ENCODE assay signal across 9 cellular contexts in the genomic region with DNA sequence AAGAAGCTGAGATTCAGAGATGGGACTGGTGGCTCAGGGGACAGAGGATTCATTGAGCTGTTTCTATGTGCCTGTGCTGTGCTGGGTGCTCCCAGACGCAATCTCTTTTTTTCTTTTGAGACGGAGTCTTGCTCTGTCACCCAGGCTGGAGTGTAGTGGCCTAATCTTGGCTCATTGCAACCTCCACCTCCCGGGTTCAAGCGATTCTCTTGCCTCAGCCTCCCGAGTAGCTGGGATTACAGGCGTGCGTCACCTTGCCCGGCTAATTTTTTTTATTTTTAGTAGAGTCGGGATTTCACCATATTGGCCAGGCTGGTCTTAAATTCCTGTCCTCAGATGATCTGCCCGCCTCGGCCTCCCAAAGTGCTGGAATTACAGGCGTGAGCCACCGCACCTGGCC. TPM values are rescaled to one million over a fixed set of nuclear protein-coding genes. Genes with fewer than 3 reads are reported as not detected.
A peak's percentile ranks its signal among the peaks of the same experiment; 100 is the strongest.
DNase-seq lines count a peak whose midpoint lies in the region; ATAC-seq and TF ChIP-seq lines count a peak whose summit lies in the region.
"Not testable (repeated sequence)": the region's sequence is repeated elsewhere in the genome, so short reads cannot be mapped to it uniquely, and the experiment has no call there.
"Had no signal": no experiment of that assay in that cellular context is flagged by ENCODE, and none has a peak within 500 bp of the region (broad histone marks: within the 10 kb centered on the region; RNA-seq: fewer than 3 reads in every experiment).

No MANE protein-coding gene starts in this region.

- dilution Hi-C loops in IMR-90 (cut with HindIII; ENCODE audit: low sequenced_read_pairs, unreplicated experiment): not testable (repeated sequence)

- H3K4me2 ChIP-seq in IMR-90 (ENCODE audit: low read depth, low read length); trophoblast cell (ENCODE audit: low read length): not testable (repeated sequence)

- not testable (repeated sequence) for H3K18ac ChIP-seq in IMR-90 (ENCODE audit: low read depth, low read length); trophoblast cell (ENCODE audit: low read length)

- not testable (repeated sequence) for H3K9me1 ChIP-seq in IMR-90 (ENCODE audit: insufficient read depth, low read length)

- DNase-seq in IMR-90; esophagus muscularis mucosa (ENCODE audit: extremely low spot score); left ventricle myocardium inferior; uterus: not testable (repeated sequence)
- DNase-seq in trophoblast cell: peak; percentile 77 to 84

- not testable (repeated sequence) for TF ChIP-seq RAD21 in IMR-90 (IDR thresholded peaks at IDR 0.05; ENCODE audit: low read length)

- not testable (repeated sequence) for H2BK120ac ChIP-seq in IMR-90 (ENCODE audit: low read depth, low read length); trophoblast cell (ENCODE audit: insufficient read depth, low read length, poor library complexity)

- 100% methylated on average over 3 of the region's 13 CpGs; no CpG with 5 or more reads in 1 of the 2 experiments for WGBS in IMR-90 (ENCODE audit: extremely low coverage in 2 of 2, insufficient read length in 1 of 2), 2 experiments
- 99% methylated on average over 13 of the region's 13 CpGs for WGBS in esophagus muscularis mucosa
- WGBS in trophoblast cell (ENCODE audit: extremely low coverage, insufficient coverage, insufficient read length): no CpG with 5 or more reads among the region's 13 CpGs

- not testable (repeated sequence) for H3K4me3 ChIP-seq in IMR-90 (ENCODE audit: insufficient read depth, low read depth, low read length); esophagus muscularis mucosa; left ventricle myocardium inferior; trophoblast cell (ENCODE audit: low read depth, low read length); uterus

- TF ChIP-seq CTCF in IMR-90 (conservative IDR thresholded peaks at IDR 0.05; ENCODE audit: low read depth, low read length); esophagus muscularis mucosa (IDR thresholded peaks at IDR 0.05); left ventricle myocardium inferior (IDR thresholded peaks at IDR 0.05; ENCODE audit: borderline replicate concordance); uterus (IDR thresholded peaks at IDR 0.05): not testable (repeated sequence)

- not testable (repeated sequence) for H3K23ac ChIP-seq in IMR-90 (ENCODE audit: low read depth, low read length); trophoblast cell (ENCODE audit: low read length)

- not testable (repeated sequence) for H3K79me2 ChIP-seq in trophoblast cell (ENCODE audit: control insufficient read depth, insufficient read depth, low read length, poor library complexity)

- not testable (repeated sequence) for H3K27me3 ChIP-seq in IMR-90 (ENCODE audit: control insufficient read depth, insufficient read depth, low read length); esophagus muscularis mucosa; left ventricle myocardium inferior (ENCODE audit: low read depth); trophoblast cell (ENCODE audit: insufficient read depth, low read length); uterus

- H4K5ac ChIP-seq in IMR-90 (ENCODE audit: low read depth, low read length): not testable (repeated sequence)

- H2AFZ ChIP-seq in IMR-90 (replicated peaks; ENCODE audit: low read length, poor library complexity); trophoblast cell (ENCODE audit: insufficient read depth, low read length, poor library complexity): not testable (repeated sequence)

- not testable (repeated sequence) for H3K4me1 ChIP-seq in IMR-90 (ENCODE audit: control insufficient read depth, insufficient read depth, low read length); trophoblast cell (ENCODE audit: control insufficient read depth in 1 of 2, insufficient read depth in 2 of 2, low read length in 2 of 2)
- H3K4me1 ChIP-seq in esophagus muscularis mucosa (peaks cover 38 to 50% (median 43%) of the 10 kb centered on the region in 4 donors), left ventricle myocardium inferior (peaks cover 62% of the 10 kb centered on the region), uterus (peaks cover 6 to 13% of the 10 kb centered on the region in 2 donors)

- H3K27ac ChIP-seq in IMR-90 (ENCODE audit: insufficient read depth, low read length); trophoblast cell (ENCODE audit: low read depth, low read length): not testable (repeated sequence)
- peak overlapping the region; percentile 48 to 80 (median 66) for H3K27ac ChIP-seq in esophagus muscularis mucosa (replicated peaks in 1 of 4)
- H3K27ac ChIP-seq in left ventricle myocardium inferior (replicated peaks): peak overlapping the region; percentile 28
- H3K27ac ChIP-seq in uterus: peak overlapping the region; percentile 18 to 72

- not testable (repeated sequence) for H4K8ac ChIP-seq in IMR-90 (ENCODE audit: low read depth in 2 of 2, low read length in 2 of 2); trophoblast cell (ENCODE audit: low read depth, low read length)

- in situ Hi-C loops in IMR-90 (cut with MboI; ENCODE audit: low sequenced_read_pairs): not testable (repeated sequence)

- H2BK12ac ChIP-seq in trophoblast cell (ENCODE audit: low read length): not testable (repeated sequence)

- TF ChIP-seq EP300 in esophagus muscularis mucosa (IDR thresholded peaks at IDR 0.05): not testable (repeated sequence)

- not testable (repeated sequence) for ATAC-seq in IMR-90 (ENCODE audit: low read depth)

- intact Hi-C loops in IMR-90 (cut with micrococcal nuclease); esophagus muscularis mucosa (cut with DNase I); left ventricle myocardium inferior (cut with micrococcal nuclease); uterus (cut with DNase I; ENCODE audit: low total_unique reads): not testable (repeated sequence)

- not testable (repeated sequence) for H2BK15ac ChIP-seq in IMR-90 (ENCODE audit: low read depth, low read length)

- not testable (repeated sequence) for H3K14ac ChIP-seq in IMR-90 (replicated peaks; ENCODE audit: low read depth, low read length); trophoblast cell (ENCODE audit: low read length)

- CTCF ChIA-PET in IMR-90 (lab: Yijun Ruan, JAX): not testable (repeated sequence)

- TF ChIP-seq POLR2A in IMR-90 (IDR thresholded peaks at IDR 0.05; ENCODE audit: low read depth, low read length); esophagus muscularis mucosa (IDR thresholded peaks at IDR 0.05; ENCODE audit: low read depth); uterus (IDR thresholded peaks at IDR 0.05): not testable (repeated sequence)

- H4K20me1 ChIP-seq in IMR-90 (ENCODE audit: insufficient read depth, low read length): not testable (repeated sequence)

- H3K9ac ChIP-seq in IMR-90 (ENCODE audit: low read depth, low read length); trophoblast cell (ENCODE audit: low read length): not testable (repeated sequence)

- H3K79me1 ChIP-seq in IMR-90 (ENCODE audit: low read depth in 1 of 2, low read length in 2 of 2); trophoblast cell (ENCODE audit: low read length): not testable (repeated sequence)

- H3K56ac ChIP-seq in IMR-90 (ENCODE audit: extremely low read depth, insufficient read depth, low read length): not testable (repeated sequence)

- H4K12ac ChIP-seq in trophoblast cell (ENCODE audit: low read depth, low read length): not testable (repeated sequence)

- H2AK9ac ChIP-seq in IMR-90 (replicated peaks; ENCODE audit: low read depth, low read length, poor library complexity): not testable (repeated sequence)

- POLR2A ChIA-PET in IMR-90 (lab: Charles Lee; ENCODE audit: unreplicated experiment): not testable (repeated sequence)

- BruUV-seq in IMR-90 (replicated peaks; lab: Mats Ljungman, UMichigan): not testable (repeated sequence)

- not testable (repeated sequence) for H2AK5ac ChIP-seq in IMR-90 (ENCODE audit: low read depth, low read length); trophoblast cell (ENCODE audit: low read length)

- H3K9me3 ChIP-seq in IMR-90 (ENCODE audit: control insufficient read depth, insufficient read depth, low read length); esophagus muscularis mucosa; left ventricle myocardium inferior (replicated peaks); trophoblast cell (ENCODE audit: insufficient read depth, low read depth, low read length); uterus: not testable (repeated sequence)

- H4K91ac ChIP-seq in IMR-90 (ENCODE audit: insufficient read depth, low read depth, low read length): peak overlapping the region; percentile 24; the same call in 1 of the 2 replicates
- H4K91ac ChIP-seq in trophoblast cell (ENCODE audit: low read depth, low read length): not testable (repeated sequence)

- not testable (repeated sequence) for H3K4ac ChIP-seq in IMR-90 (ENCODE audit: low read depth, low read length); trophoblast cell (ENCODE audit: low read depth, low read length)

- H2BK5ac ChIP-seq in IMR-90 (ENCODE audit: low read depth, low read length, poor library complexity, severe bottlenecking); trophoblast cell (ENCODE audit: low read depth, low read length, poor library complexity): not testable (repeated sequence)

- H3K36me3 ChIP-seq in IMR-90 (ENCODE audit: control insufficient read depth, insufficient read depth, low read length); esophagus muscularis mucosa; left ventricle myocardium inferior; trophoblast cell (ENCODE audit: control insufficient read depth in 1 of 2, insufficient read depth in 2 of 2, low read length in 2 of 2); uterus: not testable (repeated sequence)

- H2BK20ac ChIP-seq in IMR-90 (ENCODE audit: low read depth, low read length): not testable (repeated sequence)

RNA-seq across cellular contexts. Expression of a gene that starts 23.9 kb away (rescaled TPM):
- total RNA-seq in IMR-90 (2012; rRNA removed) (37.5 and 44.1 TPM in 2 replicates), esophagus muscularis mucosa (100 to 1,000 TPM; 154 to 287 (median 221) TPM), left ventricle myocardium inferior (298 TPM), uterus (100 to 1,000 TPM in 1 of 4 donors, 10 to 100 TPM in 3; 34.0 to 225 (median 51.7) TPM)
- 362 and 405 TPM in 2 replicates for polyA plus RNA-seq in IMR-90 (2012; rRNA removed)
- 217 and 450 TPM in 2 replicates for polyA plus RNA-seq in IMR-90 (2012; cell fraction: cytosol; rRNA removed)
- polyA plus RNA-seq in IMR-90 (2012; cell fraction: nucleus; rRNA removed; ENCODE audit: low replicate concordance): 98.1 and 215 TPM in 2 replicates
- 155 and 156 TPM in 2 replicates for polyA plus RNA-seq in trophoblast cell (2013)

RNA-seq across cellular contexts. Expression of a gene that starts 32.7 kb away (rescaled TPM):
- total RNA-seq in IMR-90 (2012; rRNA removed) (0.18 TPM in 1 of 2 replicates, not detected in the other), esophagus muscularis mucosa (not detected), left ventricle myocardium inferior (0.38 TPM), uterus (under 1 TPM in 1 of 4 donors, not detected in 3; 0.79 TPM)
- not detected in 2 replicates for polyA plus RNA-seq in IMR-90 (2012; rRNA removed)
- not detected in 2 replicates for polyA plus RNA-seq in IMR-90 (2012; cell fraction: cytosol; rRNA removed)
- polyA plus RNA-seq in IMR-90 (2012; cell fraction: nucleus; rRNA removed; ENCODE audit: low replicate concordance): 0.10 TPM in 1 of 2 replicates, not detected in the other
- not detected in 2 replicates for polyA plus RNA-seq in trophoblast cell (2013)

RNA-seq across cellular contexts. Expression of a gene that starts 47.6 kb away (rescaled TPM):
- total RNA-seq in IMR-90 (2012; rRNA removed): 1.6 and 1.9 TPM in 2 replicates
- polyA plus RNA-seq in IMR-90 (2012; rRNA removed): 6.1 and 6.3 TPM in 2 replicates
- polyA plus RNA-seq in IMR-90 (2012; cell fraction: cytosol; rRNA removed): 3.4 and 8.7 TPM in 2 replicates
- 3.6 and 6.1 TPM in 2 replicates for polyA plus RNA-seq in IMR-90 (2012; cell fraction: nucleus; rRNA removed; ENCODE audit: low replicate concordance)
- 10 to 100 TPM; 77.7 to 81.8 (median 79.1) TPM for total RNA-seq in esophagus muscularis mucosa
- total RNA-seq in left ventricle myocardium inferior: 94.9 TPM
- polyA plus RNA-seq in trophoblast cell (2013): 7.6 and 8.4 TPM in 2 replicates
- 10 to 100 TPM in 3 of 4 donors, 1 to 10 TPM in 1; 4.4 to 100.0 (median 19.6) TPM for total RNA-seq in uterus
- total RNA-seq: CD4-positive, CD25-positive, alpha-beta regulatory T cell; CD8-positive, alpha-beta memory T cell had no signal
- polyA plus RNA-seq: CD14-positive monocyte; CD4-positive, alpha-beta memory T cell; CD4-positive, CD25-positive, alpha-beta regulatory T cell; CD8-positive, alpha-beta memory T cell had no signal

RNA-seq across cellular contexts. Expression of a gene that starts 58.4 kb away (rescaled TPM):
- total RNA-seq in IMR-90 (2012; rRNA removed): 28.1 and 33.9 TPM in 2 replicates
- 43.6 and 45.4 TPM in 2 replicates for polyA plus RNA-seq in IMR-90 (2012; rRNA removed)
- polyA plus RNA-seq in IMR-90 (2012; cell fraction: cytosol; rRNA removed): 23.9 and 40.0 TPM in 2 replicates
- 29.6 and 46.7 TPM in 2 replicates for polyA plus RNA-seq in IMR-90 (2012; cell fraction: nucleus; rRNA removed; ENCODE audit: low replicate concordance)
- total RNA-seq in esophagus muscularis mucosa: 10 to 100 TPM; 30.6 to 47.6 (median 39.6) TPM
- 35.2 TPM for total RNA-seq in left ventricle myocardium inferior
- 43.3 and 46.1 TPM in 2 replicates for polyA plus RNA-seq in trophoblast cell (2013)
- total RNA-seq in uterus: 10 to 100 TPM; 25.9 to 73.3 (median 39.2) TPM
